Comparison of ENCODE assay signal across 13 cellular contexts in the genomic region with DNA sequence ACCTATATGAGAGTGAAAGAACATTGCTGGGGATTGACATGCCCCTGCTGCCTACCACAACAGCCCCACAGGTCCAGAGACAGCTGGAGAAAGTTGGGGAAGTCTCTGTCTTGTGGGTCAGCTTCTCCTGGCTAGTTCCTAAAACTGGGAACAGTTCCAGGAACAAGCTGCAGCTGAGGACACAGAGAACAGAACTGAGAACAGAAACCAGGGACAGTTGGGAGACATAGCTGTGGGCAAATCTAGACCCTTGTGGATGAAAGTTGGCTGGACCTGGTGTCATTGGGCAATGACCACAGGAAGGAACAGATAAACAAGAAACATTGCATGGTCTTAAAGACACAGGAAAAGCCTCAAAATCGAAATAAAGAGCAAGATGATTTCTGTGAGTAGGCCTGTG. TPM values are rescaled to one million over a fixed set of nuclear protein-coding genes. Genes with fewer than 3 reads are reported as not detected.
A peak's percentile ranks its signal among the peaks of the same experiment; 100 is the strongest.
DNase-seq lines count a peak whose midpoint lies in the region; ATAC-seq, FAIRE-seq and TF ChIP-seq lines count a peak whose summit lies in the region.
"Had no signal": no experiment of that assay in that cellular context is flagged by ENCODE, and none has a peak within 500 bp of the region (broad histone marks: within the 10 kb centered on the region; RNA-seq: fewer than 3 reads in every experiment).

No MANE protein-coding gene starts in this region.

- FAIRE-seq in RCC 7860 (lab: Jason Lieb, UNC), result no peak
- FAIRE-seq: frontal cortex, H1, TTC549 had no signal

- H4K20me1 ChIP-seq in osteoblast (ENCODE audit: insufficient read depth, low read length), result no peaks in the 10 kb centered on the region

- peak overlapping the region; percentile 23 for H3K4me2 ChIP-seq in osteoblast (ENCODE audit: insufficient read depth, low read length)

- in situ Hi-C loops in KBM-7 (cut with MboI; ENCODE audit: low pct_unique_long_range_greater_than_20kb, low sequenced_read_pairs), result no loop called here

- H3K4me1 ChIP-seq in ascending aorta, result no peaks in the 10 kb centered on the region
- peaks cover 7% of the 10 kb centered on the region for H3K4me1 ChIP-seq in osteoblast (ENCODE audit: insufficient read depth, low read length)
- H3K4me1 ChIP-seq: Peyer's patch had no signal

- H2AFZ ChIP-seq in osteoblast (ENCODE audit: low read length), result peak overlapping the region; percentile 53

- H3K79me2 ChIP-seq in osteoblast (ENCODE audit: insufficient read depth, low read length), result no peaks in the 10 kb centered on the region

- ATAC-seq in Right ventricle myocardium superior (ENCODE audit: poor library complexity) (peak; percentile 91), GM19035 (IDR thresholded peaks at IDR 0.05; ENCODE audit: unreplicated experiment) (no peak)

- intact Hi-C loops in ascending aorta (cut with DNase I) (no loop called here), Right ventricle myocardium superior (cut with DNase I) (no loop called here)

- H3K27me3 ChIP-seq in ascending aorta (no peaks in the 10 kb centered on the region), osteoblast (ENCODE audit: insufficient read depth, low read length) (no peaks in the 10 kb centered on the region)
- H3K27me3 ChIP-seq: Peyer's patch had no signal

- DNase-seq in AG10803 (ENCODE audit: low read depth) (peak; percentile 82), ascending aorta (ENCODE audit: low spot score in 2 of 2) (peak; percentile 10 to 67), Right ventricle myocardium superior (peak; percentile 66), osteoblast (ENCODE audit: insufficient read length, low spot score, missing footprints) (no peak), RCC 7860 (ENCODE audit: low spot score) (no peak), KBM-7 (no peak), COLO668 (lab: John Stamatoyannopoulos, UW; ENCODE audit: unreplicated experiment) (no peak)
- DNase-seq: AML-193 had no signal

- no peak overlapping the region for H3K27ac ChIP-seq in ascending aorta
- no peak overlapping the region for H3K27ac ChIP-seq in osteoblast (ENCODE audit: low read depth, low read length)

- no peaks in the 10 kb centered on the region for H3K9me3 ChIP-seq in ascending aorta
- H3K9me3 ChIP-seq in osteoblast (ENCODE audit: low read depth, low read length), result no peaks in the 10 kb centered on the region
- H3K9me3 ChIP-seq: Peyer's patch had no signal

- H3K4me3 ChIP-seq in AG10803 (ENCODE audit: low read length) (no peak overlapping the region), ascending aorta (no peak overlapping the region), osteoblast (ENCODE audit: insufficient read depth, low read length) (no peak overlapping the region)
- H3K4me3 ChIP-seq: Peyer's patch had no signal

- TF ChIP-seq CTCF in AG10803 (conservative IDR thresholded peaks at IDR 0.05; ENCODE audit: low read length) (no peak), ascending aorta (IDR thresholded peaks at IDR 0.05) (no peak), osteoblast (IDR thresholded peaks at IDR 0.05; ENCODE audit: extremely low read depth, low read depth, low read length) (no peak)

- H3K36me3 ChIP-seq in ascending aorta, result no peaks in the 10 kb centered on the region
- H3K36me3 ChIP-seq in osteoblast (ENCODE audit: insufficient read depth, low read length), result no peaks in the 10 kb centered on the region
- H3K36me3 ChIP-seq: Peyer's patch had no signal

RNA-seq across cellular contexts. Expression of gene MOCS2, which starts 58.3 kb away (rescaled TPM):
- total RNA-seq in ascending aorta (21.3 TPM), Right ventricle myocardium superior (94.1 TPM), osteoblast (42.3 and 55.1 TPM in 2 replicates)

Comparison
In these comparisons a context has a peak if more than half of its experiments do, and no peak if none do; other contexts are left out.
1. DNase-seq: peak in AG10803 (single experiment), ascending aorta (2 of 2) and Right ventricle myocardium superior (single experiment); none in osteoblast (single experiment), RCC 7860 (single experiment), KBM-7 (single experiment) and COLO668 (single experiment).